In the genomic region with DNA sequence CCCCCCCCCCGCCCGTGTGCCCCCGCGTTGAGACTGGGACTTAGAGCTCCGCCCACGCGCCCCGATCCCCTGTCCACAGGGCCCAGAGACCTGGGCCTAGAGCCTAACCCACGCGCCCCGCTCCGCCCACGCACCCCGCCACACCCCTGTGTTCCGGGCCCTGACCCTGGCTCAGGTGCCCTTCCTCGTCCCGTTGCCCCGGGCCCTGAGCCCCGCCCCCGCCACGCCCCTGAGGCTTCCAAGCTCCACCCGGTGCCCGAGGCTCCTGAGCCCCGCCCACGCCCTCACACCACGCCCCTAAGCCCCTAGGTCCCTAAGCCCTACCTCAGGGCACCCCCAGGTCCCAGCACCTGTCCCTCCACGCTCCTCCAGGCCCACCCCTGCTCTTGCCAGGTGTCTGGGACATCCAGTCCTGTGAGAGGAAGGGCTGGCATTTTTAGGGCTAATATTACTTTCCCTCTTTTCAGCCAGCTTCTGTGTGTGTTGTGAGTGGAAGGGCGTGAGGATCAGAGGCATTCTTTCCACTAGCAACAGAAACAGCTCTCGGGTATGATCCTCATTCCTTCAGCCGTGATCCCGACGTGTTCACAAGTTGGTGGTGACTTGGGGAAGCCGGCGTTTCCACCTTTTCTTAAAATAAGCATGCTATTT, we compare ENCODE assay signal across 8 cellular contexts. TPM values are rescaled to one million over a fixed set of nuclear protein-coding genes. Genes with fewer than 3 reads are reported as not detected.
DNase-seq lines count a peak whose midpoint lies in the region; ATAC-seq and TF ChIP-seq lines count a peak whose summit lies in the region.

No MANE protein-coding gene starts in this region.

- H3K79me1 ChIP-seq in neuronal stem cell (ENCODE audit: low read depth, low read length): no peaks in the 10 kb centered on the region

- H3K36me3 ChIP-seq in OCI-LY7 (ENCODE audit: insufficient read depth, low read length) (no peaks in the 10 kb centered on the region), neuronal stem cell (replicated peaks in 1 of 2; ENCODE audit: control insufficient read depth in 2 of 2, insufficient read depth in 2 of 2, low read length in 2 of 2) (no peaks in the 10 kb centered on the region), thoracic aorta (no peaks in the 10 kb centered on the region)

- peak overlapping the region; percentile 13 for H2BK5ac ChIP-seq in neuronal stem cell (ENCODE audit: low read length)

- H2AK5ac ChIP-seq in neuronal stem cell (ENCODE audit: low read depth, low read length): no peak overlapping the region

- POLR2A ChIA-PET in OCI-LY7 (lab: Charles Lee): interaction anchor here (0.6 to 1.3 kb wide), 7 partner anchors 12 to 814 kb away, joined by 3 to 8 read pairs (median 3); no protein-coding TSS in a partner anchor

- BruUV-seq in OCI-LY7 (replicated peaks; lab: Mats Ljungman, UMichigan): no TSS peak

- H2AFZ ChIP-seq in OCI-LY7 (ENCODE audit: low read length): peak overlapping the region; percentile 84
- no peak overlapping the region for H2AFZ ChIP-seq in neuronal stem cell (ENCODE audit: low read length)

- intact Hi-C loops in OCI-LY7 (cut with micrococcal nuclease; ENCODE audit: unreplicated experiment): no loop called here

- TF ChIP-seq CTCF in AG09309 (IDR thresholded peaks at IDR 0.05; ENCODE audit: control insufficient read depth, insufficient read depth, low read depth, low read length, missing control alignments) (no peak), OCI-LY7 (conservative IDR thresholded peaks at IDR 0.05; ENCODE audit: low read length) (no peak), fibroblast of the aortic adventitia (IDR thresholded peaks at IDR 0.05; ENCODE audit: insufficient read depth, low read length) (no peak), thoracic aorta (IDR thresholded peaks at IDR 0.05) (no peak)

- H3K4me2 ChIP-seq in OCI-LY7 (ENCODE audit: low read length) (peak overlapping the region; percentile 70), neuronal stem cell (ENCODE audit: insufficient read depth, low read length, poor library complexity, severe bottlenecking) (peak overlapping the region; percentile 64)

- no peak overlapping the region for H2BK12ac ChIP-seq in neuronal stem cell (ENCODE audit: low read length)

- H3K27ac ChIP-seq in OCI-LY7 (ENCODE audit: low read depth, low read length, poor library complexity, severe bottlenecking): no peak overlapping the region
- H3K27ac ChIP-seq in neuronal stem cell (replicated peaks; ENCODE audit: low read length): no peak overlapping the region
- H3K27ac ChIP-seq in thoracic aorta: peak overlapping the region; percentile 88 to 90

- H3K9ac ChIP-seq in neuronal stem cell (ENCODE audit: low read depth, low read length, poor library complexity): peak overlapping the region; percentile 60

- H3K18ac ChIP-seq in neuronal stem cell (ENCODE audit: low read length): peak overlapping the region; percentile 95

- no peak overlapping the region for H3K14ac ChIP-seq in neuronal stem cell (ENCODE audit: low read length)

- H2BK120ac ChIP-seq in neuronal stem cell (ENCODE audit: low read depth, low read length): no peak overlapping the region

- ATAC-seq in GM19035 (IDR thresholded peaks at IDR 0.05; ENCODE audit: unreplicated experiment) (peak; percentile 61), HG03196 (IDR thresholded peaks at IDR 0.05; ENCODE audit: unreplicated experiment) (peak; percentile 51), thoracic aorta (ENCODE audit: insufficient number of reproducible peaks, low FRiP score, low read depth) (no peak)

- H3K9me3 ChIP-seq in OCI-LY7 (ENCODE audit: low read length) (no peaks in the 10 kb centered on the region), neuronal stem cell (replicated peaks in 1 of 2; ENCODE audit: control insufficient read depth in 2 of 2, insufficient read depth in 1 of 2, low read depth in 1 of 2, low read length in 2 of 2) (peaks cover 0 to 6% of the 10 kb centered on the region in 2 donors), thoracic aorta (no peaks in the 10 kb centered on the region)

- H4K91ac ChIP-seq in neuronal stem cell (ENCODE audit: low read depth, low read length, poor library complexity): no peak overlapping the region

- no peak overlapping the region for H4K8ac ChIP-seq in neuronal stem cell (ENCODE audit: low read depth, low read length)

- DNase-seq in AG09309 (ENCODE audit: low read depth) (no peak), OCI-LY7 (ENCODE audit: low spot score) (peak; percentile 94), fibroblast of the aortic adventitia (ENCODE audit: low read depth) (peak; percentile 33), neuronal stem cell (ENCODE audit: low spot score) (peak; percentile 86), thoracic aorta (ENCODE audit: low spot score) (peak; percentile 50)
- peak; percentile 86 to 88 for DNase-seq in activated T-cell treated with anti-CD3 and anti-CD28 coated beads, Interleukin-2, amount 50 U/mL, for 48 hours

- no peaks in the 10 kb centered on the region for H4K20me1 ChIP-seq in OCI-LY7 (ENCODE audit: insufficient read depth, low read length)

- peaks cover 4 to 45% (median 15%) of the 10 kb centered on the region in 3 experiments for H3K27me3 ChIP-seq in neuronal stem cell (ENCODE audit: control insufficient read depth in 3 of 3, insufficient read depth in 3 of 3, low read depth in 1 of 3, low read length in 3 of 3)
- no peaks in the 10 kb centered on the region for H3K27me3 ChIP-seq in thoracic aorta (replicated peaks; ENCODE audit: insufficient read depth)

- no peaks in the 10 kb centered on the region for H3K9me2 ChIP-seq in OCI-LY7 (ENCODE audit: insufficient read depth, low read length)

- H3K4ac ChIP-seq in neuronal stem cell (ENCODE audit: low read length): no peak overlapping the region

- no peak overlapping the region for H2BK15ac ChIP-seq in neuronal stem cell (ENCODE audit: low read length)

- no peaks in the 10 kb centered on the region for H3K79me2 ChIP-seq in OCI-LY7 (ENCODE audit: insufficient read depth, low read depth, low read length)

- peak overlapping the region; percentile 50 for H3K4me3 ChIP-seq in AG09309 (ENCODE audit: control insufficient read depth, low read depth, low read length)
- H3K4me3 ChIP-seq in OCI-LY7 (ENCODE audit: low read depth, low read length, poor library complexity, severe bottlenecking): peak overlapping the region; percentile 64
- peak overlapping the region; percentile 61 for H3K4me3 ChIP-seq in fibroblast of the aortic adventitia (ENCODE audit: low read depth, low read length)
- H3K4me3 ChIP-seq in neuronal stem cell (ENCODE audit: low read length in 2 of 2): peak overlapping the region in 1 of 2 donors; percentile 80
- peak overlapping the region; percentile 86 for H3K4me3 ChIP-seq in thoracic aorta

- H3K23ac ChIP-seq in neuronal stem cell (ENCODE audit: low read depth, low read length, poor library complexity): peak overlapping the region; percentile 85

- CTCF ChIA-PET in OCI-LY7 (lab: Charles Lee; ENCODE audit: unreplicated experiment): interaction anchor here (0.8 to 1.2 kb wide), 2 partner anchors 120 to 125 kb away, joined by 3 to 6 read pairs; no protein-coding TSS in a partner anchor

- H3K4me1 ChIP-seq in OCI-LY7 (ENCODE audit: insufficient read depth, low read length, poor library complexity, severe bottlenecking) (peaks cover 51% of the 10 kb centered on the region), neuronal stem cell (ENCODE audit: control insufficient read depth in 2 of 2, insufficient read depth in 1 of 2, low read depth in 1 of 2, low read length in 2 of 2) (peaks cover 0 to 8% of the 10 kb centered on the region in 2 donors), thoracic aorta (ENCODE audit: control insufficient read depth in 1 of 2, low read depth in 2 of 2) (peaks cover 10 to 31% of the 10 kb centered on the region in 2 donors)

- WGBS in neuronal stem cell (ENCODE audit: extremely low coverage in 2 of 2, insufficient read length in 2 of 2, insufficient replicate concordance in 1 of 2), 2 donors: no CpG with 5 or more reads among the region's 34 CpGs

RNA-seq across cellular contexts. Expression of gene GPR157, which starts 0.6 kb away (rescaled TPM):
- 1.1 and 1.4 TPM in 2 replicates for total RNA-seq in OCI-LY7 (2014; rRNA removed; shearing (Covaris generic))
- total RNA-seq in OCI-LY7 (2022) (4.1 and 5.4 TPM in 2 replicates), fibroblast of the aortic adventitia (ENCODE audit: low replicate concordance) (1.6 and 2.2 TPM in 2 replicates), thoracic aorta (1 to 10 TPM; 5.4 to 7.0 TPM)
- polyA plus RNA-seq in neuronal stem cell (2013, experiment 1 of 2): 2.3 TPM
- 6.1 TPM for polyA plus RNA-seq in neuronal stem cell (2013, experiment 2 of 2)

Comparison
In these comparisons a context has a peak if more than half of its experiments do, and no peak if none do; other contexts are left out.
1. H3K27ac ChIP-seq: peak in thoracic aorta (2 of 2); none in OCI-LY7 (single experiment) and neuronal stem cell (single experiment).